In genomic region chr10:68075550-68076004, GRCh38 we compare ENCODE assay signal across 8 cellular contexts. TPM values are rescaled to one million over a fixed set of nuclear protein-coding genes. Genes with fewer than 3 reads are reported as not detected.
DNase-seq lines count a peak whose midpoint lies in the region; ATAC-seq and TF ChIP-seq lines count a peak whose summit lies in the region.

No MANE protein-coding gene starts in this region.

- DNase-seq in GM06990 (ENCODE audit: extremely low read depth, insufficient read length) (peak; percentile 16), endodermal cell (no peak), trophoblast cell (no peak), SW 1271 (lab: John Stamatoyannopoulos, UW) (no peak), NCI-H2196 treated with DMSO at 0.1 percent for 48 hours (lab: John Stamatoyannopoulos, UW; ENCODE audit: unreplicated experiment) (no peak)

- H3K4me3 Mint-ChIP-seq in endodermal cell = peak overlapping the region; percentile 97

- H3K4me1 Mint-ChIP-seq in endodermal cell = peaks cover 22% of the 10 kb centered on the region

- no peak overlapping the region for H3K27ac Mint-ChIP-seq in endodermal cell

- peaks cover 10% of the 10 kb centered on the region for H3K79me1 ChIP-seq in trophoblast cell (ENCODE audit: low read length)

- H4K20me1 ChIP-seq in OCI-LY3 (ENCODE audit: insufficient read depth, low read length) = no peaks in the 10 kb centered on the region

- no peak overlapping the region for H2BK5ac ChIP-seq in trophoblast cell (ENCODE audit: low read depth, low read length, poor library complexity)

- TF ChIP-seq CTCF in GM06990 (IDR thresholded peaks at IDR 0.05; ENCODE audit: insufficient read depth, low read length, poor library complexity, severe bottlenecking) = no peak
- no peak for TF ChIP-seq CTCF in OCI-LY3 (IDR thresholded peaks at IDR 0.05; ENCODE audit: low read depth, low read length)
- no peak for TF ChIP-seq CTCF in endodermal cell (conservative IDR thresholded peaks at IDR 0.05)

- peak overlapping the region; percentile 53 for H3K14ac ChIP-seq in trophoblast cell (ENCODE audit: low read length)

- H3K36me3 ChIP-seq in GM06990 (ENCODE audit: control insufficient read depth, insufficient read depth, low read length) (no peaks in the 10 kb centered on the region), OCI-LY3 (replicated peaks; ENCODE audit: low read depth, low read length) (no peaks in the 10 kb centered on the region), endodermal cell (ENCODE audit: control insufficient read depth, insufficient read depth, low read length) (peaks cover 16% of the 10 kb centered on the region), trophoblast cell (ENCODE audit: control insufficient read depth in 1 of 2, insufficient read depth in 2 of 2, low read length in 2 of 2) (no peaks in the 10 kb centered on the region)

- no peak overlapping the region for H2AK5ac ChIP-seq in trophoblast cell (ENCODE audit: low read length)

- H3K27ac ChIP-seq in OCI-LY3 (ENCODE audit: low read length) (peak overlapping the region; percentile 52), endodermal cell (ENCODE audit: low read depth, low read length) (peak overlapping the region; percentile 6), trophoblast cell (ENCODE audit: low read depth, low read length) (peak overlapping the region; percentile 33)

- H3K4me3 ChIP-seq in GM06990 (replicated peaks; ENCODE audit: low read depth, low read length) (peak overlapping the region; percentile 42; the same call in 1 of the 2 replicates), OCI-LY3 (ENCODE audit: low read length) (peak overlapping the region; percentile 73), endodermal cell (ENCODE audit: low read length) (peak overlapping the region; percentile 73), trophoblast cell (ENCODE audit: low read depth, low read length) (no peak overlapping the region)

- H2AFZ ChIP-seq in OCI-LY3 (ENCODE audit: low read depth, low read length) (peak overlapping the region; percentile 100), trophoblast cell (ENCODE audit: insufficient read depth, low read length, poor library complexity) (peak overlapping the region; percentile 71)

- H3K9me3 ChIP-seq in OCI-LY3 (ENCODE audit: insufficient read depth, low read length) = no peaks in the 10 kb centered on the region
- H3K9me3 ChIP-seq in endodermal cell (ENCODE audit: control insufficient read depth, low read length) = no peaks in the 10 kb centered on the region
- H3K9me3 ChIP-seq in trophoblast cell (ENCODE audit: insufficient read depth, low read depth, low read length) = no peaks in the 10 kb centered on the region

- H4K12ac ChIP-seq in trophoblast cell (ENCODE audit: low read depth, low read length) = peak overlapping the region; percentile 96

- peaks cover 7% of the 10 kb centered on the region for H3K36me3 Mint-ChIP-seq in endodermal cell (ENCODE audit: low read depth)

- H3K4me1 ChIP-seq in OCI-LY3 (ENCODE audit: low read length) (peaks cover 28% of the 10 kb centered on the region), endodermal cell (ENCODE audit: control insufficient read depth, insufficient read depth, low read length) (no peaks in the 10 kb centered on the region), trophoblast cell (ENCODE audit: control insufficient read depth in 1 of 2, insufficient read depth in 2 of 2, low read length in 2 of 2) (peaks cover 2 to 3% of the 10 kb centered on the region in 2 experiments)

- no peak overlapping the region for H4K91ac ChIP-seq in trophoblast cell (ENCODE audit: low read depth, low read length)

- H3K23ac ChIP-seq in trophoblast cell (ENCODE audit: low read length) = no peak overlapping the region

- peaks cover 40% of the 10 kb centered on the region for H3K79me2 ChIP-seq in OCI-LY3 (ENCODE audit: low read length)
- H3K79me2 ChIP-seq in trophoblast cell (ENCODE audit: control insufficient read depth, insufficient read depth, low read length, poor library complexity) = peaks cover 6% of the 10 kb centered on the region

- H4K8ac ChIP-seq in trophoblast cell (ENCODE audit: low read depth, low read length) = peak overlapping the region; percentile 97

- H3K27me3 ChIP-seq in GM06990 (replicated peaks; ENCODE audit: control insufficient read depth, insufficient read depth, low read length) = no peaks in the 10 kb centered on the region
- no peaks in the 10 kb centered on the region for H3K27me3 ChIP-seq in OCI-LY3 (ENCODE audit: low read depth, low read length)
- no peaks in the 10 kb centered on the region for H3K27me3 ChIP-seq in endodermal cell (ENCODE audit: control insufficient read depth, insufficient read depth, low read length, poor library complexity, severe bottlenecking)
- H3K27me3 ChIP-seq in trophoblast cell (ENCODE audit: insufficient read depth, low read length) = no peaks in the 10 kb centered on the region

- H3K4me2 ChIP-seq in OCI-LY3 (ENCODE audit: low read length) (peak overlapping the region; percentile 87), trophoblast cell (ENCODE audit: low read length) (peak overlapping the region; percentile 64)

- peak overlapping the region; percentile 64 for H3K4ac ChIP-seq in trophoblast cell (ENCODE audit: low read depth, low read length)

- H3K9me3 Mint-ChIP-seq in endodermal cell = no peaks in the 10 kb centered on the region

- no peak overlapping the region for H2BK120ac ChIP-seq in trophoblast cell (ENCODE audit: insufficient read depth, low read length, poor library complexity)

- H2BK12ac ChIP-seq in trophoblast cell (ENCODE audit: low read length) = no peak overlapping the region

- no peak overlapping the region for H3K18ac ChIP-seq in trophoblast cell (ENCODE audit: low read length)

- H3K9ac ChIP-seq in OCI-LY3 (ENCODE audit: low read length) (peak overlapping the region; percentile 57), endodermal cell (ENCODE audit: extremely low read depth, low read length, poor library complexity, severe bottlenecking) (no peak overlapping the region), trophoblast cell (ENCODE audit: low read length) (peak overlapping the region; percentile 72)

- ATAC-seq in HG02642 (IDR thresholded peaks at IDR 0.05; ENCODE audit: poor library complexity, unreplicated experiment) (no peak), GM18858 (IDR thresholded peaks at IDR 0.05; ENCODE audit: unreplicated experiment) (no peak)

- no peaks in the 10 kb centered on the region for H3K27me3 Mint-ChIP-seq in endodermal cell (ENCODE audit: insufficient read depth)

- 35 to 100% methylated on average over 1 to 3 of the region's 3 CpGs for WGBS in endodermal cell (ENCODE audit: insufficient coverage in 1 of 2, insufficient read length in 1 of 2), 2 experiments
- WGBS in trophoblast cell (ENCODE audit: extremely low coverage, insufficient coverage, insufficient read length) = no CpG with 5 or more reads among the region's 3 CpGs

RNA-seq across cellular contexts. Expression of gene HERC4, which starts 0.5 kb away (rescaled TPM):
- 10 to 100 TPM; 53.8 to 60.1 TPM for total RNA-seq in endodermal cell
- 25.8 TPM for polyA plus RNA-seq in endodermal cell (2013, experiment 1 of 2)
- polyA plus RNA-seq in endodermal cell (2013, experiment 2 of 2) = 23.9 TPM
- 20.1 and 20.5 TPM in 2 replicates for polyA plus RNA-seq in trophoblast cell (2013)

RNA-seq across cellular contexts. Expression of gene MYPN, which starts 33.7 kb away (rescaled TPM):
- not detected for total RNA-seq in endodermal cell
- polyA plus RNA-seq in endodermal cell (2013, experiment 1 of 2) = not detected
- polyA plus RNA-seq in endodermal cell (2013, experiment 2 of 2) = not detected
- polyA plus RNA-seq in trophoblast cell (2013) = 0.01 TPM in 2 replicates
